In genomic region chr5:43036409-43036808, GRCh38 we compare ENCODE assay signal across 14 cellular contexts. TPM values are rescaled to one million over a fixed set of nuclear protein-coding genes. Genes with fewer than 3 reads are reported as not detected.
DNase-seq lines count a peak whose midpoint lies in the region; ATAC-seq and TF ChIP-seq lines count a peak whose summit lies in the region.
"Had no signal": no experiment of that assay in that cellular context is flagged by ENCODE, and none has a peak within 500 bp of the region (broad histone marks: within the 10 kb centered on the region; RNA-seq: fewer than 3 reads in every experiment).

No MANE protein-coding gene starts in this region.

- no peak for TF ChIP-seq POLR2A in esophagus squamous epithelium (IDR thresholded peaks at IDR 0.05)

- peaks cover 23% of the 10 kb centered on the region for H3K36me3 Mint-ChIP-seq in activated CD4-positive, alpha-beta memory T cell treated with anti-CD3 and anti-CD28 coated beads, Interleukin-2, amount 10 ng/mL, durations not matched to agents 7 days and 5 days (ENCODE audit: low read depth)

- peaks cover 35% of the 10 kb centered on the region for H3K4me1 Mint-ChIP-seq in activated CD4-positive, alpha-beta memory T cell treated with anti-CD3 and anti-CD28 coated beads, Interleukin-2, amount 10 ng/mL, durations not matched to agents 7 days and 5 days

- ATAC-seq in Right ventricle myocardium inferior (no peak), upper lobe of right lung (no peak), GM21717 (IDR thresholded peaks at IDR 0.05; ENCODE audit: unreplicated experiment) (no peak)
- ATAC-seq: gastroesophageal sphincter had no signal

- 50 to 86% methylated on average over 1 of the region's 1 CpG for WGBS in esophagus squamous epithelium, 2 donors

- DNase-seq in left ventricle myocardium inferior (no peak), Right ventricle myocardium inferior (ENCODE audit: missing footprints) (no peak), esophagus squamous epithelium (lab: John Stamatoyannopoulos, UW) (no peak), upper lobe of right lung (no peak), middle frontal gyrus (ENCODE audit: extremely low spot score, low spot score) (no peak), medulla oblongata (ENCODE audit: extremely low spot score) (no peak)
- no peak for DNase-seq in activated CD4-positive, alpha-beta memory T cell treated with anti-CD3 and anti-CD28 coated beads, Interleukin-2, amount 10 ng/mL, durations not matched to agents 7 days and 5 days
- DNase-seq: aorta; effector CD8-positive, alpha-beta T cell; NCI-H526; RPMI8226 had no signal

- no peaks in the 10 kb centered on the region for H3K36me3 ChIP-seq in left ventricle myocardium inferior
- no peaks in the 10 kb centered on the region for H3K36me3 ChIP-seq in esophagus squamous epithelium
- H3K36me3 ChIP-seq in upper lobe of right lung = no peaks in the 10 kb centered on the region
- H3K36me3 ChIP-seq: gastroesophageal sphincter had no signal

- TF ChIP-seq CTCF in left ventricle myocardium inferior (IDR thresholded peaks at IDR 0.05; ENCODE audit: borderline replicate concordance) (no peak), esophagus squamous epithelium (IDR thresholded peaks at IDR 0.05) (no peak), upper lobe of right lung (IDR thresholded peaks at IDR 0.05) (no peak)

- intact Hi-C loops in left ventricle myocardium inferior (cut with micrococcal nuclease) (no loop called here), Right ventricle myocardium inferior (cut with DNase I) (no loop called here), esophagus squamous epithelium (cut with DNase I) (loop anchor here (2.0 kb wide), 1 partner anchor 22 kb away; no protein-coding TSS in a partner anchor), upper lobe of right lung (cut with DNase I) (no loop called here)

- H3K27me3 ChIP-seq in left ventricle myocardium inferior (ENCODE audit: low read depth) (peaks cover 83% of the 10 kb centered on the region), esophagus squamous epithelium (peaks cover 0 to 88% (median 4%) of the 10 kb centered on the region in 4 donors), upper lobe of right lung (peaks cover 28% of the 10 kb centered on the region)

- CTCF ChIA-PET in activated CD4-positive, alpha-beta memory T cell treated with anti-CD3 and anti-CD28 coated beads, Interleukin-2, amount 10 ng/mL, durations not matched to agents 7 days and 5 days (lab: Charles Lee) = interaction anchor here (1.0 to 4.5 kb wide), 4 partner anchors 16 to 128 kb away, joined by 3 to 97 read pairs (median 26); no protein-coding TSS in a partner anchor

- no peaks in the 10 kb centered on the region for H3K27me3 Mint-ChIP-seq in activated CD4-positive, alpha-beta memory T cell treated with anti-CD3 and anti-CD28 coated beads, Interleukin-2, amount 10 ng/mL, durations not matched to agents 7 days and 5 days

- no peaks in the 10 kb centered on the region for H3K9me3 ChIP-seq in left ventricle myocardium inferior (replicated peaks)
- no peaks in the 10 kb centered on the region for H3K9me3 ChIP-seq in esophagus squamous epithelium
- H3K9me3 ChIP-seq in upper lobe of right lung = no peaks in the 10 kb centered on the region

- peak overlapping the region; percentile 97 for H3K4me3 Mint-ChIP-seq in activated CD4-positive, alpha-beta memory T cell treated with anti-CD3 and anti-CD28 coated beads, Interleukin-2, amount 10 ng/mL, durations not matched to agents 7 days and 5 days

- no peaks in the 10 kb centered on the region for H3K9me3 Mint-ChIP-seq in activated CD4-positive, alpha-beta memory T cell treated with anti-CD3 and anti-CD28 coated beads, Interleukin-2, amount 10 ng/mL, durations not matched to agents 7 days and 5 days

- POLR2A ChIA-PET in activated CD4-positive, alpha-beta memory T cell treated with anti-CD3 and anti-CD28 coated beads, Interleukin-2, amount 10 ng/mL, durations not matched to agents 7 days and 5 days (lab: Charles Lee) = interaction anchor here (4.2 to 10.2 kb wide), 7 partner anchors 8 to 86 kb away, joined by 34 to 753 read pairs (median 130); partner anchors contain the start of gene ZNF131

- H3K27ac Mint-ChIP-seq in activated CD4-positive, alpha-beta memory T cell treated with anti-CD3 and anti-CD28 coated beads, Interleukin-2, amount 10 ng/mL, durations not matched to agents 7 days and 5 days = peak overlapping the region; percentile 97

- peaks cover 32% of the 10 kb centered on the region for H3K4me1 ChIP-seq in left ventricle myocardium inferior
- peaks cover 0 to 61% (median 4%) of the 10 kb centered on the region in 3 donors for H3K4me1 ChIP-seq in esophagus squamous epithelium
- no peaks in the 10 kb centered on the region for H3K4me1 ChIP-seq in upper lobe of right lung

- H3K4me3 ChIP-seq in left ventricle myocardium inferior = peak overlapping the region; percentile 77
- H3K4me3 ChIP-seq in esophagus squamous epithelium = no peak overlapping the region
- H3K4me3 ChIP-seq in upper lobe of right lung = peak overlapping the region; percentile 73

- H3K27ac ChIP-seq in left ventricle myocardium inferior (replicated peaks) (peak overlapping the region; percentile 98), esophagus squamous epithelium (peak overlapping the region in 3 of 4 donors; percentile 80 to 97 (median 84)), upper lobe of right lung (no peak overlapping the region)
- H3K27ac ChIP-seq: KMS-11 had no signal

RNA-seq across cellular contexts. Expression of gene ANXA2R, which starts 3.7 kb away (rescaled TPM):
- total RNA-seq in left ventricle myocardium inferior (0.82 TPM), Right ventricle myocardium inferior (0.84 TPM), esophagus squamous epithelium (1 to 10 TPM in 2 of 4 donors, under 1 TPM in 2; 0.57 to 2.5 (median 1.6) TPM), upper lobe of right lung (4.8 TPM)
- 10 to 100 TPM; 25.1 to 28.3 TPM for total RNA-seq in activated CD4-positive, alpha-beta memory T cell treated with anti-CD3 and anti-CD28 coated beads, Interleukin-2, amount 10 ng/mL, durations not matched to agents 7 days and 5 days

Comparison
In these comparisons a context has a peak if more than half of its experiments do, and no peak if none do; other contexts are left out.
1. H3K4me3 ChIP-seq: peak in left ventricle myocardium inferior (single experiment) and upper lobe of right lung (single experiment); none in esophagus squamous epithelium (0 of 4).